In the genomic region with DNA sequence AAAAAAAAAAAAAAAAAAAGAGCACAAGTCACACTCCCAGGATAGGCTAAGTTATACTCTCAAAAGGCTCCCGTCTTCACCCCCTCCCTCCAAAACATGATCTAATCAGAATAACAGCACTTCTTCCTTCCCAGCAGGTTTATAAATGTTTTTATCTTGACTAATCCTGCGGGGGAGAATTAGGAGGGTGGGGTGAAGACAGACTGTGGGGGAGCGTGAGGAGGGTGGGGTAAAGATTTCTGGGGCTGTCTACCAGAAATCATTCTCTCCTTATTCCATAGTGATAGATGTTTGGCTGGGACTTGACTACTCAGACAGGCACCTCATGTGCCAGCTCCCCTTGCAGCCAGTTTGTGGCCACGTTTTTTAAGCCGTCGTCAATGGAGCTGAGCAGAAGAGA, we compare ENCODE assay signal across 13 cellular contexts. TPM values are rescaled to one million over a fixed set of nuclear protein-coding genes. Genes with fewer than 3 reads are reported as not detected.
DNase-seq lines count a peak whose midpoint lies in the region; FAIRE-seq and TF ChIP-seq lines count a peak whose summit lies in the region.
"Had no signal": no experiment of that assay in that cellular context is flagged by ENCODE, and none has a peak within 500 bp of the region (broad histone marks: within the 10 kb centered on the region; RNA-seq: fewer than 3 reads in every experiment).

No MANE protein-coding gene starts in this region.

- intact Hi-C loops in CD14-positive monocyte (cut with micrococcal nuclease), result loop anchor here in 1 of 2 donors (5.0 kb wide), 1 partner anchor 42 kb away; a partner anchor contains a TSS
- intact Hi-C loops in head of caudate nucleus (cut with DNase I), result no loop called here

- no peaks in the 10 kb centered on the region for H3K9me3 Mint-ChIP-seq in CD14-positive monocyte
- H3K9me3 Mint-ChIP-seq: CD4-positive, alpha-beta T cell had no signal

- no peak for TF ChIP-seq CTCF in CD14-positive monocyte (IDR thresholded peaks at IDR 0.05)
- TF ChIP-seq CTCF in D721Med (IDR thresholded peaks at IDR 0.05; ENCODE audit: insufficient read depth, missing control alignments), result no peak

- H3K4me1 Mint-ChIP-seq in CD14-positive monocyte, result peaks cover 34% of the 10 kb centered on the region

- FAIRE-seq in D721Med (lab: Jason Lieb, UNC), result no peak
- FAIRE-seq: H54 had no signal

- H3K36me3 Mint-ChIP-seq in CD14-positive monocyte, result peaks cover 4 to 10% of the 10 kb centered on the region in 2 donors

- no peak overlapping the region for H3K4me3 Mint-ChIP-seq in CD14-positive monocyte
- H3K4me3 Mint-ChIP-seq: CD4-positive, alpha-beta T cell had no signal

- H3K27me3 Mint-ChIP-seq in CD14-positive monocyte (ENCODE audit: low read depth in 3 of 3), result peaks cover 0 to 4% (median 1%) of the 10 kb centered on the region in 3 donors

- no peak for DNase-seq in CD14-positive monocyte (ENCODE audit: low spot score)
- DNase-seq in NCI-H226, result peak; percentile 48
- DNase-seq in head of caudate nucleus, result peak in 31 of 42 donors; percentile 6 to 78 (median 39)
- DNase-seq in putamen (ENCODE audit: low spot score), result peak; percentile 46
- DNase-seq in D721Med (ENCODE audit: insufficient read length, low spot score), result no peak
- no peak for DNase-seq in D341Med (ENCODE audit: low spot score)
- DNase-seq in OCI-M2 (lab: John Stamatoyannopoulos, UW; ENCODE audit: unreplicated experiment), result no peak
- DNase-seq: 8988T; AML-193; CD4-positive, alpha-beta T cell; IMR-90; KG1 had no signal

- H3K27ac Mint-ChIP-seq in CD14-positive monocyte, result peak overlapping the region in 5 of 7 donors; percentile 59 to 91 (median 82)
- H3K27ac Mint-ChIP-seq: CD4-positive, alpha-beta T cell had no signal

RNA-seq across cellular contexts. Expression of a gene that starts 17.0 kb away (rescaled TPM):
- 10 to 100 TPM; 29.9 to 41.0 TPM for polyA plus RNA-seq in CD14-positive monocyte

RNA-seq across cellular contexts. Expression of a gene that starts 43.2 kb away (rescaled TPM):
- polyA plus RNA-seq in CD14-positive monocyte, result 1 to 10 TPM; 4.4 to 5.1 TPM

RNA-seq across cellular contexts. Expression of a gene that starts 52.1 kb away (rescaled TPM):
- under 1 TPM; 0.62 to 0.81 TPM for polyA plus RNA-seq in CD14-positive monocyte

Comparison
In these comparisons a context has a peak if more than half of its experiments do, and no peak if none do; other contexts are left out.
1. DNase-seq: peak in NCI-H226 (single experiment), head of caudate nucleus (31 of 42) and putamen (single experiment); none in CD14-positive monocyte (single experiment), D721Med (single experiment), D341Med (single experiment) and OCI-M2 (single experiment).